In the genomic region with DNA sequence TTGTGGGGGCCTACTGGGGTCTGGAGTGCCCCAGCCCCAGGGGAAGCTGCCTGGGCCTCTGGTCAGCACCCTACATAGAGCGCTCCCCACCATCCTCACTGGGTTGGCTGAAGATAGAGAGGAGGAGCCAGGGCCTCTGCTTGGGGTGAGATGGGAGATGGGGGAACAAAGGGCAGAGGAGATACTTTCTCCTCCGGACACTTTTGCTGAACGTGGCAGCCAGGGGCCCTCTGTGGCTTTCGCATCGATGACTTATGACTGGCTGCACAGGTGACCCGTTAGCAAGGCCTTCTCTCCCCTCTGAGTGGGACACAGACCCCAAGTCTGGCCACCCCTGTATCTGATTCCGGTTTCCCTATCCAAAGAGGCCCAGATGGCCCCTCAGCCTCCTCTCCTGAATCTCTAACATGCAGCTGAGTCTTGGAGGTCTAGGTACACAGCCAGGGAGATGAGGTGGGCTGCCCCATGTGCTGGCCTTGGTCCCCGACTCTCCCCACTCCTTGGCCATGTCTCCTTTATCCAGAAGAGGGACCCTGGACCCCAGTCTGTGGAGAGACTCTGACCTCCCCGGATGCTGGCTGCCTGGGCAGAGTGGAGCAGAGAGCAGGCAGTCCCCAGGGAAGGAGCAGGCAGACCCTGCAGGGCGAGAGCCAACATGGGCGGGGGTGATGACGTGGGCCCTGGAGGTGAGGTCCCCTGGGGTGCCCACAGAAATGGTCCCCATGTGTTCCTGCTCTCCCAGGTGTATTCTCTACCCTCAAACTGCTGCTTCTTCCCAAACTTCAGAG, we compare ENCODE assay signal across 23 cellular contexts.
"Had no signal": no experiment of that assay in that cellular context is flagged by ENCODE, and none has a peak within 500 bp of the region (broad histone marks: within the 10 kb centered on the region; RNA-seq: fewer than 3 reads in every experiment).

No MANE protein-coding gene starts in this region.

- H3K9me3 ChIP-seq: thoracic aorta had no signal

- H3K4me3 ChIP-seq: sigmoid colon, smooth muscle cell, thoracic aorta had no signal

- FAIRE-seq: TTC549 had no signal

- ATAC-seq: activated CD8-positive, alpha-beta T cell treated with anti-CD3 and anti-CD28 coated beads, Interleukin-2, amount 10 ng/mL, durations not matched to agents 7 days and 5 days; foreskin keratinocyte; left ventricle myocardium superior; stimulated activated naive B cell treated with anti-CD40 and anti-IgM and Interleukin-4, amounts not matched to agents 10 μg/mL and 1 μg/mL and 100 μg/mL, for 72 hours had no signal

- H3K4me1 ChIP-seq: foreskin keratinocyte, sigmoid colon had no signal

- DNase-seq: activated CD4-positive, alpha-beta T cell treated with anti-CD3 and anti-CD28 coated beads, Interleukin-2, amount 50 U/mL, for 1 hour; activated CD4-positive, CD25-positive, alpha-beta regulatory T cell treated with anti-CD3 and anti-CD28 coated beads, Interleukin-2, amount 50 U/mL, for 72 hours; activated CD8-positive, alpha-beta T cell treated with anti-CD3 and anti-CD28 coated beads, Interleukin-2, amount 10 ng/mL, durations not matched to agents 7 days and 5 days; activated gamma-delta T cell treated with Interleukin-2 at 50 U/mL for 16 hours; anterior cingulate cortex; dermis blood vessel endothelial cell; effector CD8-positive, alpha-beta T cell; erythroblast; foreskin keratinocyte; immature natural killer cell; kidney glomerular epithelial cell; left ventricle myocardium superior; nephron progenitor cell; occipital lobe; sigmoid colon; stimulated activated CD4-positive, alpha-beta T cell treated with anti-CD3 and anti-CD28 coated beads, Interleukin-2, amount 100 ng/mL, for 48 hours; stimulated activated CD8-positive, alpha-beta memory T cell treated with anti-CD3 and anti-CD28 coated beads, Interleukin-4, amount 100 ng/mL, for 48 hours; stimulated activated naive B cell treated with anti-CD40 and anti-IgM and Interleukin-4, amounts not matched to agents 10 μg/mL and 1 μg/mL and 100 μg/mL, for 72 hours; T-helper 1 cell; WERI-Rb-1 had no signal

- H3K4me2 ChIP-seq: smooth muscle cell had no signal

- H3K27ac ChIP-seq: foreskin keratinocyte, sigmoid colon, thoracic aorta, WERI-Rb-1 had no signal

- H3K36me3 ChIP-seq: sigmoid colon, thoracic aorta, WERI-Rb-1 had no signal
